In the genomic region with DNA sequence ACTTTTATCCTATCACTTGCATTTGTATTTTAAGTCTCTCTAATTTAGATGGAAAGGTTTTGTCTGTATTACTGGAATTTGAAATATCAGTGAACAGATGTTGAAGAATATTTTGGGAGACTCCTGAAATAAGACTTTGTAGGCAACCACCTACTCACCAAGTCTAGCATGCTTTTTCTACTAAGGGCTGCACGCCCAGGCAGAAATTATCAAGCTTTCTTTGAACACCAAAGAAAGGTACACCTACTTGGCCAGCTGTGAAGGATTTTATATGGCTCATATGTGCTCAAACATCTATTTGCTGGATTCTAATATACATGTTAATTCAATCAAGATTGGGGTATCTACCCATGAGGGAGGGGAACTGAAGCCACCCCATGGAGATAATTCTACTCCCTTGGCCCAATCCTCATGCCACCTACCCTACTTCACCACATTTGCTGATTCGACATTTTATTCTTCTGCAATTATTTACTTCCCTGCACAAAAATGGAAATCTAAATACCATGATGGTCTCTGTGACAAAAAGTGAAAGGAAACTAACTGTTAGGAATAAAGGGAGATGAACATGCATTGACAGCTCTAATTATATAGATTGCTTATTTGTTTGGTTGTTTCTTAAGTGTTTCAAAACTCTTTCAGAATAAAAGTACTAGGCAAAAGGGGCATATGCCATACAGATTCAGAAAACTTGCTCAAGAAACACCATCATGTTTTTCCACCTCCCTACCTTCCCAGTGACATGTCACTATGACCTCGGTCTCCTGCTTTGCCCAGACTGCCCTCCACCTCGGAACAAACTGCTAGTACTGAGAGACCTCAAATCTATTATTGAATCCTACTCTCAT, we compare ENCODE assay signal across 27 cellular contexts. TPM values are rescaled to one million over a fixed set of nuclear protein-coding genes. Genes with fewer than 3 reads are reported as not detected.
"Had no signal": no experiment of that assay in that cellular context is flagged by ENCODE, and none has a peak within 500 bp of the region (broad histone marks: within the 10 kb centered on the region; RNA-seq: fewer than 3 reads in every experiment).

No MANE protein-coding gene starts in this region.

- H3K4me3 ChIP-seq: MG63 had no signal

- ATAC-seq: activated CD8-positive, alpha-beta memory T cell treated with anti-CD3 and anti-CD28 coated beads, Interleukin-2, amount 10 ng/mL, durations not matched to agents 7 days and 5 days; activated naive CD4-positive, alpha-beta T cell treated with anti-CD3 and anti-CD28 coated beads, Interleukin-2, amount 50 U/mL, for 72 hours; activated naive CD8-positive, alpha-beta T cell treated with anti-CD3 and anti-CD28 coated beads, Interleukin-2, amount 50 U/mL, for 24 hours; PC-3 had no signal

- DNase-seq: activated B cell treated with CpG ODN at 0.5 μM for 24 hours; activated CD4-positive, alpha-beta T cell treated with anti-CD3 and anti-CD28 coated beads for 1 hour; activated CD4-positive, alpha-beta T cell treated with anti-CD3 and anti-CD28 coated beads, Interleukin-2, amount 10 ng/mL, durations not matched to agents 24 days and 14 days; activated CD4-positive, alpha-beta T cell treated with anti-CD3 and anti-CD28 coated beads, Interleukin-2, amount 50 U/mL, for 48 hours; activated CD8-positive, alpha-beta memory T cell treated with anti-CD3 and anti-CD28 coated beads, Interleukin-2, amount 10 ng/mL, durations not matched to agents 7 days and 5 days; activated effector memory CD4-positive, alpha-beta T cell treated with anti-CD3 and anti-CD28 coated beads, Interleukin-2, amount 50 U/mL, for 16 hours; activated naive CD4-positive, alpha-beta T cell treated with Interleukin-2 at 50 U/mL for 16 hours; activated naive CD8-positive, alpha-beta T cell treated with anti-CD3 and anti-CD28 coated beads, Interleukin-2, amount 50 U/mL, for 24 hours; activated T-cell treated with anti-CD3 and anti-CD28 coated beads, Interleukin-2, amount 50 U/mL, for 24 hours; amniotic stem cell; MG63; NCI-H1105; NCI-H1436; NCI-H1694 treated with DMSO at 0.1 percent for 48 hours; NCI-H2029 treated with DMSO at 0.1 percent for 48 hours; NCI-H345; NCI-H510A treated with DMSO at 0.1 percent for 48 hours; NCI-H69; PC-3; SHP77 treated with DMSO at 0.1 percent for 48 hours; T-helper 2 cell; T1000 had no signal

- H3K4me2 ChIP-seq: KMS-11 had no signal

- H3K36me3 ChIP-seq: MG63 had no signal

- H3K9me3 ChIP-seq: MG63 had no signal

- FAIRE-seq: astrocyte, RCC 7860, TTC549 had no signal

- H3K27ac ChIP-seq: KMS-11 had no signal

- H3K9ac ChIP-seq: KMS-11 had no signal

RNA-seq across cellular contexts. Expression of gene MYOT, which starts 0.9 kb away (rescaled TPM):
- total RNA-seq: activated B cell treated with CpG ODN at 0.5 μM for 24 hours; activated CD4-positive, alpha-beta T cell treated with anti-CD3 and anti-CD28 coated beads, Interleukin-2, amount 10 ng/mL, durations not matched to agents 24 days and 14 days; activated CD8-positive, alpha-beta memory T cell treated with anti-CD3 and anti-CD28 coated beads, Interleukin-2, amount 10 ng/mL, durations not matched to agents 7 days and 5 days; activated naive CD4-positive, alpha-beta T cell treated with anti-CD3 and anti-CD28 coated beads, Interleukin-2, amount 50 U/mL, for 72 hours; astrocyte; PC-3 had no signal

RNA-seq across cellular contexts. Expression of gene PKD2L2, which starts 22.5 kb away (rescaled TPM):
- total RNA-seq: activated B cell treated with CpG ODN at 0.5 μM for 24 hours; activated CD4-positive, alpha-beta T cell treated with anti-CD3 and anti-CD28 coated beads, Interleukin-2, amount 10 ng/mL, durations not matched to agents 24 days and 14 days; astrocyte; PC-3 had no signal
